ENCODE assay signal across 10 cellular contexts in the genomic region with DNA sequence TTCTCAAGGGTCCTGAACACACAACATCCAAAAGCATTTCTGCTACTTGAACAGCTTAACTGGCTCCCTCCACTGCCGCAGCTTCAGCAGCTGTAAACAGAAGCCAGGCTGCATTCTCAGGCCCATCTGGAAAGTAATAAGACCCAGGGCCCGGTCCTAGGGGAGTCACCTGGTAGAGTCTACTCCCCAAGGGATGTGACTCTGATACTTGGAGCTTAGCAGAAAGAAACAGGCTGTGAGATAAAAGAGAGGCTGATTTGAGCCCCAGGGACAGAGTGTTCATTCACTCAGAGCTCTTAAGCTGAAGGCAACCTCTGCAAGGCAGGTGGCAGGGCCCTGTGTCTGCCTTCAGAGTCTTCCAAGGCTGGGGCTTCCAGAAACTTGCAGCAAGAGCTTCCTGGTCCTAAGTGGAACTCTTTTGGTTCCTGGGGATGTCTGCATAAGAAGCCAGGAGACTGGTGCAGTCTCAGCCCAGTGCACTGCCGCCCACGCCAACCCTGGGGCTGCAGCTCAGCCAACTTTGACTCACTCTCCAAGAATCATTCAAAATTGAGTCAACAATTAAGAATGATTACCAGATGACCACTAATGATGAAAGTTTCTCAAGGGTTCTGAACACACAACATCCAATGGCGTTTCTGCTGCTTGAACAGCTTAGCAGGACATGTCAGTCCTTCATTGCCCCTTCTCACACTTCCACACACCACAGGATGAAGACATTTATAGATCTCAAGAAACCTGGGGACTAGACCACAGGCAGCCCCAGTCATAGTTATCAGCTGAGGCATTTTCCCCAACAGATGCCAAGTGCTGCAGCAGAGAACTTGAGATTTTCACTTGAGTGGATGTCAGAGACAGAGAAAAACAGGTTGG.
DNase-seq lines count a peak whose midpoint lies in the region; ATAC-seq, FAIRE-seq and TF ChIP-seq lines count a peak whose summit lies in the region.
"Had no signal": no experiment of that assay in that cellular context is flagged by ENCODE, and none has a peak within 500 bp of the region (broad histone marks: within the 10 kb centered on the region; RNA-seq: fewer than 3 reads in every experiment).

No MANE protein-coding gene starts in this region.

- no peak overlapping the region for H3K4me3 ChIP-seq in thoracic aorta

- H3K4me1 ChIP-seq in thoracic aorta (ENCODE audit: control insufficient read depth in 1 of 2, low read depth in 2 of 2): peaks cover 26 to 47% of the 10 kb centered on the region in 2 donors

- no peaks in the 10 kb centered on the region for H3K27me3 ChIP-seq in thoracic aorta (replicated peaks; ENCODE audit: insufficient read depth)

- peak; percentile 58 for ATAC-seq in thoracic aorta (ENCODE audit: insufficient number of reproducible peaks, low FRiP score, low read depth)
- ATAC-seq in GM21367 (IDR thresholded peaks at IDR 0.05; ENCODE audit: unreplicated experiment): no peak
- ATAC-seq: left colon had no signal

- peak overlapping the region; percentile 60 to 68 for H3K27ac ChIP-seq in thoracic aorta
- H3K27ac ChIP-seq: 22Rv1 had no signal

- no peak for TF ChIP-seq CTCF in thoracic aorta (IDR thresholded peaks at IDR 0.05)

- peak; percentile 49 for DNase-seq in DMS 273 (lab: John Stamatoyannopoulos, UW; ENCODE audit: unreplicated experiment)
- DNase-seq in DMS 273 treated with DMSO at 0.1 percent for 48 hours (lab: John Stamatoyannopoulos, UW): no peak
- DNase-seq in HTR-8/SVneo (ENCODE audit: insufficient read length, low spot score): peak; percentile 38
- peak; percentile 82 for DNase-seq in fibroblast of gingiva (ENCODE audit: low read depth)
- peak; percentile 19 for DNase-seq in thoracic aorta (ENCODE audit: low spot score)
- DNase-seq in cerebellar cortex (ENCODE audit: low spot score): no peak
- no peak for DNase-seq in NK-92 (lab: John Stamatoyannopoulos, UW; ENCODE audit: unreplicated experiment)

- H3K36me3 ChIP-seq in thoracic aorta: no peaks in the 10 kb centered on the region

- no peaks in the 10 kb centered on the region for H3K9me3 ChIP-seq in thoracic aorta

- no peak for FAIRE-seq in HTR-8/SVneo (lab: Jason Lieb, UNC)

Comparison
In these comparisons a context has a peak if more than half of its experiments do, and no peak if none do; other contexts are left out.
1. DNase-seq: peak in DMS 273 (single experiment), HTR-8/SVneo (single experiment), fibroblast of gingiva (single experiment) and thoracic aorta (single experiment); none in DMS 273 treated with DMSO at 0.1 percent for 48 hours (single experiment), cerebellar cortex (single experiment) and NK-92 (single experiment).